ENCODE assay signal across 17 cellular contexts in the genomic region with DNA sequence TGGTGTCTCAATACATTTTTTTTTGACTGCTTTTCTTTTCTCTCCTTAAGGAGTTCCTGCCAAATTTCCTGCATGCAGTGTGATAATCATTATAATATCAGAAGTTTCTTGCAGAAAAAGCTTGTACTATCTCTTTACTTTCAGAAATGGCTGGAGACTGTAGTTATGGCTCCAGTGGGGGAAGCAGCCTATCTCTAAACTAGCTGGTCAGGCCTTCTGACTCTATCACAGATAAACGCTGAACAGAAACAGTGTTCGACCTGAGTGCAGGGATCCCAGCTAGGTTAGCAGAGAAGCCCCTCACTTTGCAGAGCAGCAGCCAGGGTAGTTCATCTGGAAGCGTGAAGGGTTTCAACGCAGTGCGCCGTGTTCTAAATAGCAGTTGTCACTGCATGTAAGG. TPM values are rescaled to one million over a fixed set of nuclear protein-coding genes. Genes with fewer than 3 reads are reported as not detected.
DNase-seq lines count a peak whose midpoint lies in the region; ATAC-seq and TF ChIP-seq lines count a peak whose summit lies in the region.
"Had no signal": no experiment of that assay in that cellular context is flagged by ENCODE, and none has a peak within 500 bp of the region (broad histone marks: within the 10 kb centered on the region; RNA-seq: fewer than 3 reads in every experiment).

No MANE protein-coding gene starts in this region.

- peaks cover 5% of the 10 kb centered on the region for H3K36me3 ChIP-seq in CD4-positive, CD25-positive, alpha-beta regulatory T cell (ENCODE audit: control insufficient read depth, insufficient read depth, low read length)
- H3K36me3 ChIP-seq in GM23338 (ENCODE audit: insufficient read depth), result 0 out of 2 replicates have a peak, but pooled peaks cover 11% of the 10 kb centered on the region
- H3K36me3 ChIP-seq: Peyer's patch, prostate gland had no signal

- H2AFZ ChIP-seq in GM23338, result no peak overlapping the region

- peak overlapping the region in 1 of 3 donors; percentile 92 for H3K27ac Mint-ChIP-seq in CD4-positive, CD25-positive, alpha-beta regulatory T cell
- H3K27ac Mint-ChIP-seq in GM23338 (no peak overlapping the region), mesothelial cell of epicardium (no peak overlapping the region)
- H3K27ac Mint-ChIP-seq in activated CD8-positive, alpha-beta T cell treated with anti-CD3 and anti-CD28 coated beads for 36 hours, result no peak overlapping the region

- no peaks in the 10 kb centered on the region; the same call in 1 of the 2 replicates for H4K20me1 ChIP-seq in GM23338 (replicated peaks; ENCODE audit: insufficient read depth)
- H4K20me1 ChIP-seq: BLaER1 had no signal

- POLR2A ChIA-PET in activated CD8-positive, alpha-beta T cell treated with anti-CD3 and anti-CD28 coated beads for 36 hours (lab: Charles Lee), result interaction anchor here (0.8 to 1.9 kb wide), 4 partner anchors 10 to 29 kb away, joined by 4 to 8 read pairs (median 6); no protein-coding TSS in a partner anchor

- TF ChIP-seq CTCF in GM23338 (conservative IDR thresholded peaks at IDR 0.05; ENCODE audit: low read depth in 2 of 2), result no peak
- no peak for TF ChIP-seq CTCF in activated CD8-positive, alpha-beta T cell treated with anti-CD3 and anti-CD28 coated beads for 36 hours (IDR thresholded peaks at IDR 0.05)
- TF ChIP-seq CTCF in mesothelial cell of epicardium (IDR thresholded peaks at IDR 0.05; ENCODE audit: unreplicated experiment), result no peak

- CTCF ChIA-PET in activated CD8-positive, alpha-beta T cell treated with anti-CD3 and anti-CD28 coated beads for 36 hours (lab: Charles Lee), result interaction anchor here (1.0 to 1.7 kb wide), 3 partner anchors 15 to 53 kb away, joined by 3 to 5 read pairs (median 5); no protein-coding TSS in a partner anchor

- no peak overlapping the region for H3K4me3 ChIP-seq in CD4-positive, CD25-positive, alpha-beta regulatory T cell (ENCODE audit: low read depth, low read length)
- H3K4me3 ChIP-seq in GM23338, result no peak overlapping the region
- H3K4me3 ChIP-seq: Peyer's patch, prostate gland had no signal

- no peaks in the 10 kb centered on the region for H3K9me3 ChIP-seq in CD4-positive, CD25-positive, alpha-beta regulatory T cell (ENCODE audit: control insufficient read depth in 2 of 2, low read length in 2 of 2)
- H3K9me3 ChIP-seq: BLaER1, Peyer's patch, prostate gland had no signal

- H3K4me1 Mint-ChIP-seq in CD4-positive, CD25-positive, alpha-beta regulatory T cell, result peaks cover 6 to 25% (median 15%) of the 10 kb centered on the region in 4 donors
- H3K4me1 Mint-ChIP-seq in GM23338 (peaks cover 10% of the 10 kb centered on the region), mesothelial cell of epicardium (peaks cover 10% of the 10 kb centered on the region)
- peaks cover 19% of the 10 kb centered on the region for H3K4me1 Mint-ChIP-seq in activated CD8-positive, alpha-beta T cell treated with anti-CD3 and anti-CD28 coated beads for 36 hours (ENCODE audit: low read depth)

- no peaks in the 10 kb centered on the region for H3K27me3 ChIP-seq in CD4-positive, CD25-positive, alpha-beta regulatory T cell (ENCODE audit: control insufficient read depth, insufficient read depth, low read length)
- H3K27me3 ChIP-seq in GM23338 (ENCODE audit: insufficient read depth), result no peaks in the 10 kb centered on the region
- H3K27me3 ChIP-seq: BLaER1, Peyer's patch had no signal

- H3K9me2 ChIP-seq in GM23338 (ENCODE audit: insufficient read depth), result no peaks in the 10 kb centered on the region

- no peak for ATAC-seq in CD4-positive, CD25-positive, alpha-beta regulatory T cell (ENCODE audit: low read depth in 2 of 2)
- ATAC-seq in GM23338 (no peak), HG03571 (IDR thresholded peaks at IDR 0.05; ENCODE audit: unreplicated experiment) (no peak), GM19395 (IDR thresholded peaks at IDR 0.05; ENCODE audit: unreplicated experiment) (no peak)
- no peak for ATAC-seq in activated CD8-positive, alpha-beta T cell treated with anti-CD3 and anti-CD28 coated beads for 36 hours
- ATAC-seq: activated naive CD4-positive, alpha-beta T cell treated with anti-CD3 and anti-CD28 coated beads, Interleukin-2, amount 50 U/mL, for 72 hours had no signal

- H3K4me1 ChIP-seq in CD4-positive, CD25-positive, alpha-beta regulatory T cell (ENCODE audit: control insufficient read depth, insufficient read depth, low read length, poor library complexity, severe bottlenecking), result peaks cover 9% of the 10 kb centered on the region
- no peaks in the 10 kb centered on the region for H3K4me1 ChIP-seq in GM23338 (ENCODE audit: insufficient read depth)
- H3K4me1 ChIP-seq: prostate gland had no signal

- H3K79me2 ChIP-seq in GM23338 (replicated peaks; ENCODE audit: insufficient read depth), result no peaks in the 10 kb centered on the region

- peak overlapping the region; percentile 92 to 98 (median 96) for H3K4me3 Mint-ChIP-seq in CD4-positive, CD25-positive, alpha-beta regulatory T cell
- H3K4me3 Mint-ChIP-seq in GM23338 (peak overlapping the region; percentile 90), mesothelial cell of epicardium (peak overlapping the region; percentile 77)
- peak overlapping the region; percentile 83 for H3K4me3 Mint-ChIP-seq in activated CD8-positive, alpha-beta T cell treated with anti-CD3 and anti-CD28 coated beads for 36 hours

- DNase-seq in CD4-positive, CD25-positive, alpha-beta regulatory T cell, result no peak
- DNase-seq in GM23338 (ENCODE audit: low spot score), result no peak
- DNase-seq in activated CD8-positive, alpha-beta T cell treated with anti-CD3 and anti-CD28 coated beads for 36 hours, result no peak
- no peak for DNase-seq in mesothelial cell of epicardium (ENCODE audit: low spot score in 2 of 2, unreplicated experiment in 2 of 2)
- no peak for DNase-seq in NCI-H1092 treated with DMSO at 0.1 percent for 48 hours (lab: John Stamatoyannopoulos, UW)
- DNase-seq: activated CD4-positive, alpha-beta T cell treated with anti-CD3 and anti-CD28 coated beads for 48 hours; HCEC 1CT; IMR-90; NCI-H1436 treated with DMSO at 0.1 percent for 48 hours; NCI-H510A treated with DMSO at 0.1 percent for 48 hours; Peyer's patch; stimulated activated CD4-positive, alpha-beta T cell treated with anti-CD3 and anti-CD28 coated beads, Interleukin-12 subunit alpha, Interleukin-12 subunit beta, amount 100 ng/mL, for 4 hours had no signal

- H3K9me3 Mint-ChIP-seq in CD4-positive, CD25-positive, alpha-beta regulatory T cell, result peaks cover 0 to 2% (median 0%) of the 10 kb centered on the region in 7 donors
- no peaks in the 10 kb centered on the region; the same call in 2 of the 3 replicates for H3K9me3 Mint-ChIP-seq in GM23338
- H3K9me3 Mint-ChIP-seq in activated CD8-positive, alpha-beta T cell treated with anti-CD3 and anti-CD28 coated beads for 36 hours, result no peaks in the 10 kb centered on the region
- H3K9me3 Mint-ChIP-seq in mesothelial cell of epicardium, result no peaks in the 10 kb centered on the region
- H3K9me3 Mint-ChIP-seq: activated naive CD4-positive, alpha-beta T cell treated with anti-CD3 and anti-CD28 coated beads, Interleukin-2, amount 50 U/mL, for 72 hours had no signal

- 0 out of 2 replicates have a peak, but pooled peaks cover 5% of the 10 kb centered on the region for H3F3A ChIP-seq in GM23338 (replicated peaks; ENCODE audit: low read depth)

- no peak overlapping the region for H3K27ac ChIP-seq in CD4-positive, CD25-positive, alpha-beta regulatory T cell (ENCODE audit: insufficient read depth, low read length, poor library complexity, severe bottlenecking)
- H3K27ac ChIP-seq in GM23338 (ENCODE audit: low read depth), result no peak overlapping the region
- H3K27ac ChIP-seq: Peyer's patch, prostate gland had no signal

- peaks cover 6% of the 10 kb centered on the region for H3K36me3 Mint-ChIP-seq in CD4-positive, CD25-positive, alpha-beta regulatory T cell
- H3K36me3 Mint-ChIP-seq in GM23338 (ENCODE audit: low read depth) (peaks cover 22% of the 10 kb centered on the region), mesothelial cell of epicardium (peaks cover 2% of the 10 kb centered on the region)
- H3K36me3 Mint-ChIP-seq in activated CD8-positive, alpha-beta T cell treated with anti-CD3 and anti-CD28 coated beads for 36 hours (ENCODE audit: low read depth), result peaks cover 25% of the 10 kb centered on the region

- peaks cover 5% of the 10 kb centered on the region for H3K27me3 Mint-ChIP-seq in CD4-positive, CD25-positive, alpha-beta regulatory T cell
- H3K27me3 Mint-ChIP-seq in GM23338 (ENCODE audit: insufficient read depth, low read depth, poor library complexity) (peaks cover 9% of the 10 kb centered on the region), mesothelial cell of epicardium (ENCODE audit: low read depth) (no peaks in the 10 kb centered on the region)
- no peaks in the 10 kb centered on the region for H3K27me3 Mint-ChIP-seq in activated CD8-positive, alpha-beta T cell treated with anti-CD3 and anti-CD28 coated beads for 36 hours

- intact Hi-C loops in activated CD8-positive, alpha-beta T cell treated with anti-CD3 and anti-CD28 coated beads for 36 hours (cut with micrococcal nuclease), result loop anchor here (2.0 kb wide), 1 partner anchor 15 kb away; no protein-coding TSS in a partner anchor

- no peak overlapping the region for H3K4me2 ChIP-seq in GM23338

TF ChIP-seq in GM23338, 12 proteins besides CTCF, POLR2A, EP300 and RAD21 (continues in another document):
- no peak for TF ChIP-seq CREB1 (CRISPR knock-in tag; IDR thresholded peaks at IDR 0.05; ENCODE audit: low read depth)
- TF ChIP-seq, protein P1, sequence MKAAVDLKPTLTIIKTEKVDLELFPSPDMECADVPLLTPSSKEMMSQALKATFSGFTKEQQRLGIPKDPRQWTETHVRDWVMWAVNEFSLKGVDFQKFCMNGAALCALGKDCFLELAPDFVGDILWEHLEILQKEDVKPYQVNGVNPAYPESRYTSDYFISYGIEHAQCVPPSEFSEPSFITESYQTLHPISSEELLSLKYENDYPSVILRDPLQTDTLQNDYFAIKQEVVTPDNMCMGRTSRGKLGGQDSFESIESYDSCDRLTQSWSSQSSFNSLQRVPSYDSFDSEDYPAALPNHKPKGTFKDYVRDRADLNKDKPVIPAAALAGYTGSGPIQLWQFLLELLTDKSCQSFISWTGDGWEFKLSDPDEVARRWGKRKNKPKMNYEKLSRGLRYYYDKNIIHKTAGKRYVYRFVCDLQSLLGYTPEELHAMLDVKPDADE (IDR thresholded peaks at IDR 0.05), result no peak

RNA-seq across cellular contexts. Expression of a gene that starts 1.9 kb away (rescaled TPM):
- total RNA-seq in CD4-positive, CD25-positive, alpha-beta regulatory T cell, result 18.5 TPM
- polyA plus RNA-seq in CD4-positive, CD25-positive, alpha-beta regulatory T cell, result 1 to 10 TPM in 3 of 4 donors, under 1 TPM in 1; 0.88 to 4.7 (median 2.7) TPM
- 38.3 and 52.8 TPM in 2 replicates for total RNA-seq in GM23338 (2014; rRNA removed; shearing (Covaris generic))
- polyA plus RNA-seq in GM23338 (2016; fragmentation: Nextera tagmentation; extraction: Ambion mirVana), result 26.1 and 31.3 TPM in 2 replicates
- 10 to 100 TPM; 24.5 to 25.7 TPM for total RNA-seq in activated CD8-positive, alpha-beta T cell treated with anti-CD3 and anti-CD28 coated beads for 36 hours
- total RNA-seq in mesothelial cell of epicardium, result 13.7 to 14.9 TPM (median 14.7 TPM) in 3 replicates
